In the genomic region with DNA sequence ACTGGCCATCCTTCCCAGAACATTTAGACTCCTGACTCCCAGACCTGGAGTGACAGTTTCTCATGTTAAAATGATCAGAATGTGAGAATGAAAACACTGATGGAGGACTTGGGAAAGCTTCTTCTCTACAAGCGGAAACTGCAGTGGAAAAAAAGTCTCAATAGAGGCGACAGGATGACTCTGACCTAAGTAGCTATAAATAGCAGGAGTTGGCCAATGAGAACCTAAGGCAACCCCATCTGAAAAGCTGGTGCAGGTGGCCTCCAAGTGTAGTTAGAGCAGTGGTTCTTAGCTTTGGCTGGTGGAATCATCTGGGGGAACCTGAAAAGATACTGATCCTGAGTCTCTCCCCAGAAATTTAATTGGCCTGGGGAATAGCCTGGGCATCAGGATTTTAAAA, we compare ENCODE assay signal across 1 cellular context.
TF ChIP-seq lines count a peak whose summit lies in the region.

No MANE protein-coding gene starts in this region.

TF ChIP-seq in WTC11, 78 proteins besides CTCF, POLR2A, EP300 and RAD21 (continued from another document):
- TF ChIP-seq, protein P1, sequence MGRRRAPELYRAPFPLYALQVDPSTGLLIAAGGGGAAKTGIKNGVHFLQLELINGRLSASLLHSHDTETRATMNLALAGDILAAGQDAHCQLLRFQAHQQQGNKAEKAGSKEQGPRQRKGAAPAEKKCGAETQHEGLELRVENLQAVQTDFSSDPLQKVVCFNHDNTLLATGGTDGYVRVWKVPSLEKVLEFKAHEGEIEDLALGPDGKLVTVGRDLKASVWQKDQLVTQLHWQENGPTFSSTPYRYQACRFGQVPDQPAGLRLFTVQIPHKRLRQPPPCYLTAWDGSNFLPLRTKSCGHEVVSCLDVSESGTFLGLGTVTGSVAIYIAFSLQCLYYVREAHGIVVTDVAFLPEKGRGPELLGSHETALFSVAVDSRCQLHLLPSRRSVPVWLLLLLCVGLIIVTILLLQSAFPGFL (CRISPR knock-in tag; IDR thresholded peaks at IDR 0.05; ENCODE audit: borderline replicate concordance): no peak
- TF ChIP-seq, protein P2, sequence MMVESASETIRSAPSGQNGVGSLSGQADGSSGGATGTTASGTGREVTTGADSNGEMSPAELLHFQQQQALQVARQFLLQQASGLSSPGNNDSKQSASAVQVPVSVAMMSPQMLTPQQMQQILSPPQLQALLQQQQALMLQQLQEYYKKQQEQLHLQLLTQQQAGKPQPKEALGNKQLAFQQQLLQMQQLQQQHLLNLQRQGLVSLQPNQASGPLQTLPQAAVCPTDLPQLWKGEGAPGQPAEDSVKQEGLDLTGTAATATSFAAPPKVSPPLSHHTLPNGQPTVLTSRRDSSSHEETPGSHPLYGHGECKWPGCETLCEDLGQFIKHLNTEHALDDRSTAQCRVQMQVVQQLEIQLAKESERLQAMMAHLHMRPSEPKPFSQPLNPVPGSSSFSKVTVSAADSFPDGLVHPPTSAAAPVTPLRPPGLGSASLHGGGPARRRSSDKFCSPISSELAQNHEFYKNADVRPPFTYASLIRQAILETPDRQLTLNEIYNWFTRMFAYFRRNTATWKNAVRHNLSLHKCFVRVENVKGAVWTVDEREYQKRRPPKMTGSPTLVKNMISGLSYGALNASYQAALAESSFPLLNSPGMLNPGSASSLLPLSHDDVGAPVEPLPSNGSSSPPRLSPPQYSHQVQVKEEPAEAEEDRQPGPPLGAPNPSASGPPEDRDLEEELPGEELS (CRISPR knock-in tag; IDR thresholded peaks at IDR 0.05): no peak
- TF ChIP-seq FOXJ3 (CRISPR knock-in tag; IDR thresholded peaks at IDR 0.05; ENCODE audit: borderline replicate concordance): no peak
- TF ChIP-seq, protein P3, sequence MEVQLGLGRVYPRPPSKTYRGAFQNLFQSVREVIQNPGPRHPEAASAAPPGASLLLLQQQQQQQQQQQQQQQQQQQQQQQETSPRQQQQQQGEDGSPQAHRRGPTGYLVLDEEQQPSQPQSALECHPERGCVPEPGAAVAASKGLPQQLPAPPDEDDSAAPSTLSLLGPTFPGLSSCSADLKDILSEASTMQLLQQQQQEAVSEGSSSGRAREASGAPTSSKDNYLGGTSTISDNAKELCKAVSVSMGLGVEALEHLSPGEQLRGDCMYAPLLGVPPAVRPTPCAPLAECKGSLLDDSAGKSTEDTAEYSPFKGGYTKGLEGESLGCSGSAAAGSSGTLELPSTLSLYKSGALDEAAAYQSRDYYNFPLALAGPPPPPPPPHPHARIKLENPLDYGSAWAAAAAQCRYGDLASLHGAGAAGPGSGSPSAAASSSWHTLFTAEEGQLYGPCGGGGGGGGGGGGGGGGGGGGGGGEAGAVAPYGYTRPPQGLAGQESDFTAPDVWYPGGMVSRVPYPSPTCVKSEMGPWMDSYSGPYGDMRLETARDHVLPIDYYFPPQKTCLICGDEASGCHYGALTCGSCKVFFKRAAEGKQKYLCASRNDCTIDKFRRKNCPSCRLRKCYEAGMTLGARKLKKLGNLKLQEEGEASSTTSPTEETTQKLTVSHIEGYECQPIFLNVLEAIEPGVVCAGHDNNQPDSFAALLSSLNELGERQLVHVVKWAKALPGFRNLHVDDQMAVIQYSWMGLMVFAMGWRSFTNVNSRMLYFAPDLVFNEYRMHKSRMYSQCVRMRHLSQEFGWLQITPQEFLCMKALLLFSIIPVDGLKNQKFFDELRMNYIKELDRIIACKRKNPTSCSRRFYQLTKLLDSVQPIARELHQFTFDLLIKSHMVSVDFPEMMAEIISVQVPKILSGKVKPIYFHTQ (CRISPR knock-in tag; IDR thresholded peaks at IDR 0.05): no peak
